1 cellular context compared by ENCODE assay signal in genomic region chr10:110225756-110226554, GRCh38.
A peak's percentile ranks its signal among the peaks of the same experiment; 100 is the strongest.
TF ChIP-seq lines count a peak whose summit lies in the region.

No MANE protein-coding gene starts in this region.

TF ChIP-seq in IMR-90, 13 proteins besides CTCF, POLR2A, EP300 and RAD21:
- peak; percentile 63 for TF ChIP-seq SMC3 (IDR thresholded peaks at IDR 0.05; ENCODE audit: low read depth, low read length)
- 0 out of 2 replicates have a peak, but pooled peaks have one; percentile 14 for TF ChIP-seq CEBPB (IDR thresholded peaks at IDR 0.05; ENCODE audit: low read depth, low read length)
- peak; percentile 80; the same call in 1 of the 2 replicates for TF ChIP-seq MAZ (IDR thresholded peaks at IDR 0.05; ENCODE audit: borderline replicate concordance, low read depth, low read length)
- TF ChIP-seq BHLHE40 (IDR thresholded peaks at IDR 0.05; ENCODE audit: low read depth, low read length) = peak; percentile 14; the same call in 1 of the 2 replicates
- TF ChIP-seq NFE2L2 (IDR thresholded peaks at IDR 0.05; ENCODE audit: low read depth, low read length) = no peak
- no peak for TF ChIP-seq CHD1 (IDR thresholded peaks at IDR 0.05; ENCODE audit: low read depth, low read length)
- TF ChIP-seq MXI1 (IDR thresholded peaks at IDR 0.05; ENCODE audit: borderline replicate concordance, low read depth, low read length) = peak; percentile 76
- TF ChIP-seq, protein P1, sequence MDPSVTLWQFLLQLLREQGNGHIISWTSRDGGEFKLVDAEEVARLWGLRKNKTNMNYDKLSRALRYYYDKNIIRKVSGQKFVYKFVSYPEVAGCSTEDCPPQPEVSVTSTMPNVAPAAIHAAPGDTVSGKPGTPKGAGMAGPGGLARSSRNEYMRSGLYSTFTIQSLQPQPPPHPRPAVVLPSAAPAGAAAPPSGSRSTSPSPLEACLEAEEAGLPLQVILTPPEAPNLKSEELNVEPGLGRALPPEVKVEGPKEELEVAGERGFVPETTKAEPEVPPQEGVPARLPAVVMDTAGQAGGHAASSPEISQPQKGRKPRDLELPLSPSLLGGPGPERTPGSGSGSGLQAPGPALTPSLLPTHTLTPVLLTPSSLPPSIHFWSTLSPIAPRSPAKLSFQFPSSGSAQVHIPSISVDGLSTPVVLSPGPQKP (IDR thresholded peaks at IDR 0.05; ENCODE audit: borderline replicate concordance, low read depth, low read length) = no peak
- TF ChIP-seq FOS (IDR thresholded peaks at IDR 0.05; ENCODE audit: low read depth, low read length) = no peak
- TF ChIP-seq RCOR1 (IDR thresholded peaks at IDR 0.05; ENCODE audit: insufficient replicate concordance, low read length) = no peak
- no peak for TF ChIP-seq MAFK (IDR thresholded peaks at IDR 0.05; ENCODE audit: low read depth, low read length)
- TF ChIP-seq RFX5 (IDR thresholded peaks at IDR 0.05; ENCODE audit: low read depth, low read length) = peak; percentile 73
- TF ChIP-seq, protein P2, sequence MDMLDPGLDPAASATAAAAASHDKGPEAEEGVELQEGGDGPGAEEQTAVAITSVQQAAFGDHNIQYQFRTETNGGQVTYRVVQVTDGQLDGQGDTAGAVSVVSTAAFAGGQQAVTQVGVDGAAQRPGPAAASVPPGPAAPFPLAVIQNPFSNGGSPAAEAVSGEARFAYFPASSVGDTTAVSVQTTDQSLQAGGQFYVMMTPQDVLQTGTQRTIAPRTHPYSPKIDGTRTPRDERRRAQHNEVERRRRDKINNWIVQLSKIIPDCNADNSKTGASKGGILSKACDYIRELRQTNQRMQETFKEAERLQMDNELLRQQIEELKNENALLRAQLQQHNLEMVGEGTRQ (IDR thresholded peaks at IDR 0.05; ENCODE audit: low read depth, low read length) = peak; percentile 42; the same call in 1 of the 2 replicates
